Comparison of ENCODE assay signal across 14 cellular contexts in the genomic region with DNA sequence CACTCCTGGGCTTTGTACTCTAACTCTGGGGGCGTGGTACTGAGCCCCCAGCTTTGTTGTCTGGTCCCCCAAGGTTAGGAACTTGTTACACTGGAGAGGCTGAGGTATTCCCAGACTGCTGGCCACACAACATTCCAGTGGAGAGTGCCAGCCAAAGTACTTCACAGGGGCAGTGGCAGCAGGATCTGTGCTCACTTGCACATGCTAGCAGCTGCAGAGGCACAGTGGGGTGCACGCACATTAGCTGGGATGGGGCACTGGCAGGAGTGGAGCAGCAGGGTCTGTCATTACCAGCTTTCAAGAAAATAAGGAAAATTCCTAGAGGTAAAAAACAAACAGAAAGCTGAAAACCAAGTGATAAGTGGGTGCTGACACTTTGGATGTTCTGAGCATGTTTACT.
"Had no signal": no experiment of that assay in that cellular context is flagged by ENCODE, and none has a peak within 500 bp of the region (broad histone marks: within the 10 kb centered on the region; RNA-seq: fewer than 3 reads in every experiment).

No MANE protein-coding gene starts in this region.

- H3K4me1 ChIP-seq: ascending aorta, breast epithelium, sigmoid colon, upper lobe of left lung had no signal

- H3K27me3 ChIP-seq: ascending aorta, breast epithelium, sigmoid colon, upper lobe of left lung had no signal

- H3K27ac ChIP-seq: ascending aorta, breast epithelium, sigmoid colon, upper lobe of left lung had no signal

- DNase-seq: activated CD4-positive, alpha-beta memory T cell treated with anti-CD3 and anti-CD28 coated beads for 36 hours; activated CD8-positive, alpha-beta memory T cell treated with anti-CD3 and anti-CD28 coated beads, Interleukin-2, amount 10 ng/mL, durations not matched to agents 7 days and 5 days; activated naive CD4-positive, alpha-beta T cell treated with anti-CD3 and anti-CD28 coated beads for 36 hours; activated T-cell treated with anti-CD3 and anti-CD28 coated beads, Interleukin-2, amount 50 U/mL, for 1 hour; kidney; sigmoid colon; stimulated activated CD4-positive, alpha-beta T cell treated with anti-CD3 and anti-CD28 coated beads, Interleukin-1b, Interleukin-23, amount 100 ng/mL, for 48 hours; stimulated activated naive CD8-positive, alpha-beta T cell treated with anti-CD3 and anti-CD28 coated beads, Interleukin-15, amount 100 ng/mL, for 72 hours; T-helper 9 cell; upper lobe of left lung had no signal

- H3K4me3 ChIP-seq: ascending aorta, breast epithelium, sigmoid colon, upper lobe of left lung had no signal

- H3K9me3 ChIP-seq: sigmoid colon, upper lobe of left lung had no signal

- ATAC-seq: activated CD8-positive, alpha-beta memory T cell treated with anti-CD3 and anti-CD28 coated beads, Interleukin-2, amount 10 ng/mL, durations not matched to agents 7 days and 5 days; esophagus mucosa; stimulated activated naive CD8-positive, alpha-beta T cell treated with anti-CD3 and anti-CD28 coated beads, Interleukin-15, amount 100 ng/mL, for 72 hours had no signal

- FAIRE-seq: endometrium, kidney had no signal

- H3K36me3 ChIP-seq: ascending aorta, breast epithelium, sigmoid colon, upper lobe of left lung had no signal
